In genomic region chr12:49626836-49627235, GRCh38 we compare ENCODE assay signal across 23 cellular contexts. TPM values are rescaled to one million over a fixed set of nuclear protein-coding genes. Genes with fewer than 3 reads are reported as not detected.
"Had no signal": no experiment of that assay in that cellular context is flagged by ENCODE, and none has a peak within 500 bp of the region (broad histone marks: within the 10 kb centered on the region; RNA-seq: fewer than 3 reads in every experiment).

No MANE protein-coding gene starts in this region.

- H3K27ac ChIP-seq: cardiac muscle cell, SJSA1 had no signal

- H3K9me3 ChIP-seq: SJSA1, SK-N-SH had no signal

- H3K9me2 ChIP-seq: SK-N-SH had no signal

- DNase-seq: activated B cell treated with CpG ODN at 0.5 μM for 24 hours; activated CD4-positive, alpha-beta memory T cell treated with anti-CD3 and anti-CD28 coated beads, Interleukin-2, amount 10 ng/mL, durations not matched to agents 7 days and 5 days; activated CD4-positive, alpha-beta T cell treated with anti-CD3 and anti-CD28 coated beads, Interleukin-2, amount 50 U/mL, for 1 hour; activated CD4-positive, CD25-positive, alpha-beta regulatory T cell treated with anti-CD3 and anti-CD28 coated beads, Interleukin-2, amount 50 U/mL, for 72 hours; activated CD8-positive, alpha-beta memory T cell treated with anti-CD3 and anti-CD28 coated beads, Interleukin-2, amount 10 ng/mL, durations not matched to agents 7 days and 5 days; activated CD8-positive, alpha-beta memory T cell treated with anti-CD3 and anti-CD28 coated beads, Interleukin-2, amount 50 U/mL, for 48 hours; activated effector memory CD4-positive, alpha-beta T cell treated with Interleukin-2 at 50 U/mL for 16 hours; amniotic stem cell; aorta; Karpas-422; NCI-H1048; NCI-H1105 treated with DMSO at 0.1 percent for 48 hours; NCI-H1436; NCI-H1694; NCI-H1930; NCI-H2081 treated with DMSO at 0.1 percent for 48 hours; NCI-H345; NCI-H524 treated with DMSO at 0.1 percent for 48 hours; SHP77 treated with DMSO at 0.1 percent for 48 hours; SK-N-SH had no signal

- H3K9ac ChIP-seq: SK-N-SH had no signal

- H3K4me3 ChIP-seq: cardiac muscle cell, SJSA1 had no signal

- H3K36me3 ChIP-seq: cardiac muscle cell, SJSA1 had no signal

- H3K27me3 ChIP-seq: cardiac muscle cell, SJSA1 had no signal

RNA-seq across cellular contexts. Expression of gene FAM186B, which starts 21.4 kb away (rescaled TPM):
- total RNA-seq: activated CD4-positive, alpha-beta memory T cell treated with anti-CD3 and anti-CD28 coated beads, Interleukin-2, amount 10 ng/mL, durations not matched to agents 7 days and 5 days; activated CD8-positive, alpha-beta memory T cell treated with anti-CD3 and anti-CD28 coated beads, Interleukin-2, amount 10 ng/mL, durations not matched to agents 7 days and 5 days; RPMI7951 had no signal
